Comparison of ENCODE assay signal across 34 cellular contexts in the genomic region with DNA sequence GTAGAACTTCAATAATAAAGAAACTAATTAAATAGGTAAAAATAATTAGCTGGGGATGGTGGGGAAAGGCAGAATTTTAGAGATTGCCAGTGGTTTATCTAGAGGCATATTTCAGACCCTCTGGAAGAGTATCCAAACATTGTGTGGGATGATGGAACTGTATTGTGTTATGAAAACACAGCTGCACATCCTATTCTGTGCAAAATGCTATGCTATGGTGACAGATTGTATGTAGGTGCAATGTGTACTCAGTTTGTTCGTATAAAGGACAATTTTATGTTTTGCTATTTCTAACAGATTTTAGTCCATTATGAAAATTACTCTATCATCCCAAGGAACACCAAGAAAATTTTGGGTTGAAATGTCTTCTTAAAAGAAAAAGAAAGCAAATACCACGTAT.
"Had no signal": no experiment of that assay in that cellular context is flagged by ENCODE, and none has a peak within 500 bp of the region (broad histone marks: within the 10 kb centered on the region; RNA-seq: fewer than 3 reads in every experiment).

No MANE protein-coding gene starts in this region.

- H3K27ac ChIP-seq: KMS-11 had no signal

- H3K27me3 ChIP-seq: MG63 had no signal

- H3K9me3 ChIP-seq: MG63 had no signal

- DNase-seq: Karpas-422, Kasumi-1, MG63, MM.1S, MV-4-11, NCI-H1048, NCI-H1092, NCI-H1092 treated with DMSO at 0.1 percent for 48 hours, NCI-H1105, NCI-H1105 treated with DMSO at 0.1 percent for 48 hours, NCI-H1417, NCI-H1417 treated with DMSO at 0.1 percent for 48 hours, NCI-H1436, NCI-H1436 treated with DMSO at 0.1 percent for 48 hours, NCI-H146, NCI-H1694, NCI-H1694 treated with DMSO at 0.1 percent for 48 hours, NCI-H187, NCI-H187 treated with DMSO at 0.1 percent for 48 hours, NCI-H1930, NCI-H2029, NCI-H2029 treated with DMSO at 0.1 percent for 48 hours, NCI-H2081, NCI-H2081 treated with DMSO at 0.1 percent for 48 hours, NCI-H2107, NCI-H2171, NCI-H2171 treated with DMSO at 0.1 percent for 48 hours, NCI-H2227 treated with DMSO at 0.1 percent for 48 hours, NCI-H226, NCI-H345, NCI-H446, NCI-H446 treated with DMSO at 0.1 percent for 48 hours, NCI-H510A had no signal

- H3K4me3 ChIP-seq: MG63 had no signal

- H3K36me3 ChIP-seq: MG63 had no signal
